1 cellular context compared by ENCODE assay signal in the genomic region with DNA sequence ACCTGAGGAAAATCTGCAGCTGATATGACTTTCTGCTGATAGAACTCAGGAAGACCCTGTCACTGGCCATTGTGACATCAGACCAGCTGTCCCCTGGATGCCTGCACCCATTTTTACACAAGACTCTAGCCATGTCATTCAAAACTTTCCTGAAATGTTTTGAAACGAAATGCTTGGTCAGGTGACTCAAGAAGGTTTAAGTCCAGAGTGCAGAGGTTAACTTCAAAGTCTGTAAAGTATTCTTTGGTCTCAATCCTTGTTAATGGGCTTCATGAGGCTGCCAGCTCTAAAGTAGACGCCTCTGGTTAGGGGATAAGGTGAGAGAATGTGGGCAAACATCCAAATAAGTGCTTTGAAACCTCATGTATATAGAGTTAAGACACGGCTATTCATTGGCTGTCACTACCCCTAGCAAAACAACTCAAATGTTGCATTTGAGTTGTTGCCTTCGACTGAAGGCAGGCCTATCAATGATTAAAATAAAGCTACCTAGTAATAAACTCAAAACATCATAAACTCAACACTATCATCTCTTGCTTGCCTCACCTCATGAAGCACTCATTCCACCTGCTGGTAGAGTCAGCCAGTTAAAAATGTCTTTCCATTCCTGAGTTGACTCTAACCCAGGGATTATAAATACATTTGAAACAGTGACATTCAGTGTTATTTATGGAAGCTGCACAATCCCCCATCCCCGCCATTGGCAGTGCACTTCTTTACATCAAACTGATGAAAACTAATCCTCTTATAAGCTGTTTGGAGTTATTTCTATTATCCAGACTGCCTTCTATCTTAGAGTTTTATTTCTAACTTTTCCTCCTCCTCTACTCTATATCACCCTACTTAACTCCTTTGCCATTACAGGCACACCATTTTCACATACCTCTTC.
TF ChIP-seq lines count a peak whose summit lies in the region.

No MANE protein-coding gene starts in this region.

TF ChIP-seq in HepG2, 621 proteins besides CTCF, POLR2A, EP300 and RAD21 (continued from another document and continues in another):
- TF ChIP-seq, protein P1, sequence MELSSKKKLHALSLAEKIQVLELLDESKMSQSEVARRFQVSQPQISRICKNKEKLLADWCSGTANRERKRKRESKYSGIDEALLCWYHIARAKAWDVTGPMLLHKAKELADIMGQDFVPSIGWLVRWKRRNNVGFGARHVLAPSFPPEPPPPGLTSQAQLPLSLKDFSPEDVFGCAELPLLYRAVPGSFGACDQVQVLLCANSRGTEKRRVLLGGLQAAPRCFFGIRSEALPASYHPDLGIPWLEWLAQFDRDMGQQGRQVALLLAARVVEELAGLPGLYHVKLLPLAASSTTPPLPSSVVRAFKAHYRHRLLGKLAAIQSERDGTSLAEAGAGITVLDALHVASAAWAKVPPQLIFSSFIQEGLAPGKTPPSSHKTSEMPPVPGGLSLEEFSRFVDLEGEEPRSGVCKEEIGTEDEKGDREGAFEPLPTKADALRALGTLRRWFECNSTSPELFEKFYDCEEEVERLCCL (CRISPR knock-in tag; IDR thresholded peaks at IDR 0.05; ENCODE audit: borderline replicate concordance): no peak
- TF ChIP-seq DPF2 (CRISPR knock-in tag; IDR thresholded peaks at IDR 0.05; ENCODE audit: borderline replicate concordance, low read depth): no peak
- no peak for TF ChIP-seq TOE1 (CRISPR knock-in tag; IDR thresholded peaks at IDR 0.05)
- TF ChIP-seq ZNF232 (CRISPR knock-in tag; IDR thresholded peaks at IDR 0.05; ENCODE audit: borderline replicate concordance): no peak
- no peak for TF ChIP-seq SRSF1 (optimal IDR thresholded peaks at IDR 0.05; ENCODE audit: low read depth, low read length)
- TF ChIP-seq, protein P2, sequence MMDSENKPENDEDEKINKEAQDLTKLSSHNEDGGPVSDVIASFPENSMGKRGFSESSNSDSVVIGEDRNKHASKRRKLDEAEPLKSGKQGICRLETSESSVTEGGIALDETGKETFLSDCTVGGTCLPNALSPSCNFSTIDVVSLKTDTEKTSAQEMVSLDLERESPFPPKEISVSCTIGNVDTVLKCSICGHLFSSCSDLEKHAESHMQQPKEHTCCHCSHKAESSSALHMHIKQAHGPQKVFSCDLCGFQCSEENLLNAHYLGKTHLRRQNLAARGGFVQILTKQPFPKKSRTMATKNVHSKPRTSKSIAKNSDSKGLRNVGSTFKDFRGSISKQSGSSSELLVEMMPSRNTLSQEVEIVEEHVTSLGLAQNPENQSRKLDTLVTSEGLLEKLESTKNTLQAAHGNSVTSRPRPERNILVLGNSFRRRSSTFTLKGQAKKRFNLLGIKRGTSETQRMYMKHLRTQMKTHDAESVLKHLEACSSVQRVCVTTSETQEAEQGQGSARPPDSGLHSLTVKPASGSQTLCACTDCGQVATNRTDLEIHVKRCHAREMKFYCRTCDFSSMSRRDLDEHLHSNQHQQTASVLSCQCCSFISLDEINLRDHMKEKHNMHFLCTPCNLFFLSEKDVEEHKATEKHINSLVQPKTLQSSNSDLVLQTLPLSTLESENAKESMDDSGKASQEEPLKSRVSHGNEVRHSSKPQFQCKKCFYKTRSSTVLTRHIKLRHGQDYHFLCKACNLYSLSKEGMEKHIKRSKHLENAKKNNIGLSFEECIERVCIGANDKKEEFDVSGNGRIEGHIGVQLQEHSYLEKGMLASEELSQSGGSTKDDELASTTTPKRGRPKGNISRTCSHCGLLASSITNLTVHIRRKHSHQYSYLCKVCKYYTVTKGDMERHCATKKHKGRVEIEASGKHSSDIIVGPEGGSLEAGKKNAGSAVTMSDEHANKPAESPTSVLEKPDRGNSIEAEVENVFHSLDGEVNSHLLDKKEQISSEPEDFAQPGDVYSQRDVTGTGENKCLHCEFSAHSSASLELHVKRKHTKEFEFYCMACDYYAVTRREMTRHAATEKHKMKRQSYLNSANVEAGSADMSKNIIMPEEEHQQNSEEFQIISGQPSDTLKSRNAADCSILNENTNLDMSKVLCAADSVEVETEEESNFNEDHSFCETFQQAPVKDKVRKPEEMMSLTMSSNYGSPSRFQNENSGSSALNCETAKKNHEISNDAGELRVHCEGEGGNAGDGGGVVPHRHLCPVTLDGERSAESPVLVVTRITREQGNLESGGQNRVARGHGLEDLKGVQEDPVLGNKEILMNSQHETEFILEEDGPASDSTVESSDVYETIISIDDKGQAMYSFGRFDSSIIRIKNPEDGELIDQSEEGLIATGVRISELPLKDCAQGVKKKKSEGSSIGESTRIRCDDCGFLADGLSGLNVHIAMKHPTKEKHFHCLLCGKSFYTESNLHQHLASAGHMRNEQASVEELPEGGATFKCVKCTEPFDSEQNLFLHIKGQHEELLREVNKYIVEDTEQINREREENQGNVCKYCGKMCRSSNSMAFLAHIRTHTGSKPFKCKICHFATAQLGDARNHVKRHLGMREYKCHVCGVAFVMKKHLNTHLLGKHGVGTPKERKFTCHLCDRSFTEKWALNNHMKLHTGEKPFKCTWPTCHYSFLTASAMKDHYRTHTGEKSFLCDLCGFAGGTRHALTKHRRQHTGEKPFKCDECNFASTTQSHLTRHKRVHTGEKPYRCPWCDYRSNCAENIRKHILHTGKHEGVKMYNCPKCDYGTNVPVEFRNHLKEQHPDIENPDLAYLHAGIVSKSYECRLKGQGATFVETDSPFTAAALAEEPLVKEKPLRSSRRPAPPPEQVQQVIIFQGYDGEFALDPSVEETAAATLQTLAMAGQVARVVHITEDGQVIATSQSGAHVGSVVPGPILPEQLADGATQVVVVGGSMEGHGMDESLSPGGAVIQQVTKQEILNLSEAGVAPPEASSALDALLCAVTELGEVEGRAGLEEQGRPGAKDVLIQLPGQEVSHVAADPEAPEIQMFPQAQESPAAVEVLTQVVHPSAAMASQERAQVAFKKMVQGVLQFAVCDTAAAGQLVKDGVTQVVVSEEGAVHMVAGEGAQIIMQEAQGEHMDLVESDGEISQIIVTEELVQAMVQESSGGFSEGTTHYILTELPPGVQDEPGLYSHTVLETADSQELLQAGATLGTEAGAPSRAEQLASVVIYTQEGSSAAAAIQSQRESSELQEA (CRISPR knock-in tag; IDR thresholded peaks at IDR 0.05; ENCODE audit: not compliant biosample characterization): no peak
- no peak for TF ChIP-seq ZNF543 (CRISPR knock-in tag; IDR thresholded peaks at IDR 0.05)
- no peak for TF ChIP-seq MED8 (CRISPR knock-in tag; IDR thresholded peaks at IDR 0.05; ENCODE audit: insufficient replicate concordance)
- TF ChIP-seq, protein P3, sequence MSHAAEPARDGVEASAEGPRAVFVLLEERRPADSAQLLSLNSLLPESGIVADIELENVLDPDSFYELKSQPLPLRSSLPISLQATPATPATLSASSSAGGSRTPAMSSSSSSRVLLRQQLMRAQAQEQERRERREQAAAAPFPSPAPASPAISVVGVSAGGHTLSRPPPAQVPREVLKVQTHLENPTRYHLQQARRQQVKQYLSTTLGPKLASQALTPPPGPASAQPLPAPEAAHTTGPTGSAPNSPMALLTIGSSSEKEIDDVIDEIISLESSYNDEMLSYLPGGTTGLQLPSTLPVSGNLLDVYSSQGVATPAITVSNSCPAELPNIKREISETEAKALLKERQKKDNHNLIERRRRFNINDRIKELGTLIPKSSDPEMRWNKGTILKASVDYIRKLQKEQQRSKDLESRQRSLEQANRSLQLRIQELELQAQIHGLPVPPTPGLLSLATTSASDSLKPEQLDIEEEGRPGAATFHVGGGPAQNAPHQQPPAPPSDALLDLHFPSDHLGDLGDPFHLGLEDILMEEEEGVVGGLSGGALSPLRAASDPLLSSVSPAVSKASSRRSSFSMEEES (CRISPR knock-in tag; IDR thresholded peaks at IDR 0.05): peak; percentile 62; the same call in 1 of the 2 replicates
- TF ChIP-seq CEBPG (CRISPR knock-in tag; IDR thresholded peaks at IDR 0.05): peak; percentile 45; the same call in 1 of the 2 replicates
- TF ChIP-seq ZFP36 (IDR thresholded peaks at IDR 0.05; ENCODE audit: borderline replicate concordance, low read depth, low read length, partially characterized antibody): no peak
- TF ChIP-seq, protein P4, sequence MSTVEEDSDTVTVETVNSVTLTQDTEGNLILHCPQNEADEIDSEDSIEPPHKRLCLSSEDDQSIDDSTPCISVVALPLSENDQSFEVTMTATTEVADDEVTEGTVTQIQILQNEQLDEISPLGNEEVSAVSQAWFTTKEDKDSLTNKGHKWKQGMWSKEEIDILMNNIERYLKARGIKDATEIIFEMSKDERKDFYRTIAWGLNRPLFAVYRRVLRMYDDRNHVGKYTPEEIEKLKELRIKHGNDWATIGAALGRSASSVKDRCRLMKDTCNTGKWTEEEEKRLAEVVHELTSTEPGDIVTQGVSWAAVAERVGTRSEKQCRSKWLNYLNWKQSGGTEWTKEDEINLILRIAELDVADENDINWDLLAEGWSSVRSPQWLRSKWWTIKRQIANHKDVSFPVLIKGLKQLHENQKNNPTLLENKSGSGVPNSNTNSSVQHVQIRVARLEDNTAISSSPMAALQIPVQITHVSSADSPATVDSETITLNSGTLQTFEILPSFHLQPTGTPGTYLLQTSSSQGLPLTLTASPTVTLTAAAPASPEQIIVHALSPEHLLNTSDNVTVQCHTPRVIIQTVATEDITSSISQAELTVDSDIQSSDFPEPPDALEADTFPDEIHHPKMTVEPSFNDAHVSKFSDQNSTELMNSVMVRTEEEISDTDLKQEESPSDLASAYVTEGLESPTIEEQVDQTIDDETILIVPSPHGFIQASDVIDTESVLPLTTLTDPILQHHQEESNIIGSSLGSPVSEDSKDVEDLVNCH (CRISPR knock-in tag; IDR thresholded peaks at IDR 0.05): no peak
- TF ChIP-seq, protein P5, sequence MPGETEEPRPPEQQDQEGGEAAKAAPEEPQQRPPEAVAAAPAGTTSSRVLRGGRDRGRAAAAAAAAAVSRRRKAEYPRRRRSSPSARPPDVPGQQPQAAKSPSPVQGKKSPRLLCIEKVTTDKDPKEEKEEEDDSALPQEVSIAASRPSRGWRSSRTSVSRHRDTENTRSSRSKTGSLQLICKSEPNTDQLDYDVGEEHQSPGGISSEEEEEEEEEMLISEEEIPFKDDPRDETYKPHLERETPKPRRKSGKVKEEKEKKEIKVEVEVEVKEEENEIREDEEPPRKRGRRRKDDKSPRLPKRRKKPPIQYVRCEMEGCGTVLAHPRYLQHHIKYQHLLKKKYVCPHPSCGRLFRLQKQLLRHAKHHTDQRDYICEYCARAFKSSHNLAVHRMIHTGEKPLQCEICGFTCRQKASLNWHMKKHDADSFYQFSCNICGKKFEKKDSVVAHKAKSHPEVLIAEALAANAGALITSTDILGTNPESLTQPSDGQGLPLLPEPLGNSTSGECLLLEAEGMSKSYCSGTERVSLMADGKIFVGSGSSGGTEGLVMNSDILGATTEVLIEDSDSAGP (CRISPR knock-in tag; IDR thresholded peaks at IDR 0.05; ENCODE audit: borderline replicate concordance): no peak
- TF ChIP-seq, protein P6, sequence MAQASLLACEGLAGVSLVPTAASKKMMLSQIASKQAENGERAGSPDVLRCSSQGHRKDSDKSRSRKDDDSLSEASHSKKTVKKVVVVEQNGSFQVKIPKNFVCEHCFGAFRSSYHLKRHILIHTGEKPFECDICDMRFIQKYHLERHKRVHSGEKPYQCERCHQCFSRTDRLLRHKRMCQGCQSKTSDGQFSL (CRISPR knock-in tag; IDR thresholded peaks at IDR 0.05): no peak
- TF ChIP-seq ZNF879 (CRISPR knock-in tag; IDR thresholded peaks at IDR 0.05): no peak
- TF ChIP-seq, protein P7, sequence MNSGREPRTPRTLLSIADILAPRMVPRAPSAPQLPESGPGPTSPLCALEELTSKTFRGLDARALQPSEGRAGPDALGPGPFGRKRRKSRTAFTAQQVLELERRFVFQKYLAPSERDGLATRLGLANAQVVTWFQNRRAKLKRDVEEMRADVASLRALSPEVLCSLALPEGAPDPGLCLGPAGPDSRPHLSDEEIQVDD (CRISPR knock-in tag; IDR thresholded peaks at IDR 0.05; ENCODE audit: borderline replicate concordance): no peak
- peak; percentile 42; the same call in 1 of the 2 replicates for TF ChIP-seq NR2F6 (IDR thresholded peaks at IDR 0.05)
- TF ChIP-seq NR2F6 (CRISPR knock-in tag; IDR thresholded peaks at IDR 0.05): 0 out of 2 replicates have a peak, but pooled peaks have one; percentile 15
- TF ChIP-seq SMAD9 (CRISPR knock-in tag; IDR thresholded peaks at IDR 0.05): no peak
- no peak for TF ChIP-seq GLI4 (CRISPR knock-in tag; IDR thresholded peaks at IDR 0.05; ENCODE audit: borderline replicate concordance)
- no peak for TF ChIP-seq YY1 (IDR thresholded peaks at IDR 0.05; ENCODE audit: insufficient read depth, insufficient replicate concordance, low read depth, low read length)
- no peak for TF ChIP-seq ZNF670 (CRISPR knock-in tag; IDR thresholded peaks at IDR 0.05; ENCODE audit: borderline replicate concordance)
- TF ChIP-seq, protein P8, sequence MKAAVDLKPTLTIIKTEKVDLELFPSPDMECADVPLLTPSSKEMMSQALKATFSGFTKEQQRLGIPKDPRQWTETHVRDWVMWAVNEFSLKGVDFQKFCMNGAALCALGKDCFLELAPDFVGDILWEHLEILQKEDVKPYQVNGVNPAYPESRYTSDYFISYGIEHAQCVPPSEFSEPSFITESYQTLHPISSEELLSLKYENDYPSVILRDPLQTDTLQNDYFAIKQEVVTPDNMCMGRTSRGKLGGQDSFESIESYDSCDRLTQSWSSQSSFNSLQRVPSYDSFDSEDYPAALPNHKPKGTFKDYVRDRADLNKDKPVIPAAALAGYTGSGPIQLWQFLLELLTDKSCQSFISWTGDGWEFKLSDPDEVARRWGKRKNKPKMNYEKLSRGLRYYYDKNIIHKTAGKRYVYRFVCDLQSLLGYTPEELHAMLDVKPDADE (CRISPR knock-in tag; IDR thresholded peaks at IDR 0.05): no peak
- peak; percentile 58 for TF ChIP-seq BCL6 (CRISPR knock-in tag; IDR thresholded peaks at IDR 0.05)
- no peak for TF ChIP-seq JARID2 (CRISPR knock-in tag; IDR thresholded peaks at IDR 0.05; ENCODE audit: insufficient replicate concordance)
- TF ChIP-seq ZNF614 (CRISPR knock-in tag; IDR thresholded peaks at IDR 0.05; ENCODE audit: borderline replicate concordance): no peak
- TF ChIP-seq, protein P9, sequence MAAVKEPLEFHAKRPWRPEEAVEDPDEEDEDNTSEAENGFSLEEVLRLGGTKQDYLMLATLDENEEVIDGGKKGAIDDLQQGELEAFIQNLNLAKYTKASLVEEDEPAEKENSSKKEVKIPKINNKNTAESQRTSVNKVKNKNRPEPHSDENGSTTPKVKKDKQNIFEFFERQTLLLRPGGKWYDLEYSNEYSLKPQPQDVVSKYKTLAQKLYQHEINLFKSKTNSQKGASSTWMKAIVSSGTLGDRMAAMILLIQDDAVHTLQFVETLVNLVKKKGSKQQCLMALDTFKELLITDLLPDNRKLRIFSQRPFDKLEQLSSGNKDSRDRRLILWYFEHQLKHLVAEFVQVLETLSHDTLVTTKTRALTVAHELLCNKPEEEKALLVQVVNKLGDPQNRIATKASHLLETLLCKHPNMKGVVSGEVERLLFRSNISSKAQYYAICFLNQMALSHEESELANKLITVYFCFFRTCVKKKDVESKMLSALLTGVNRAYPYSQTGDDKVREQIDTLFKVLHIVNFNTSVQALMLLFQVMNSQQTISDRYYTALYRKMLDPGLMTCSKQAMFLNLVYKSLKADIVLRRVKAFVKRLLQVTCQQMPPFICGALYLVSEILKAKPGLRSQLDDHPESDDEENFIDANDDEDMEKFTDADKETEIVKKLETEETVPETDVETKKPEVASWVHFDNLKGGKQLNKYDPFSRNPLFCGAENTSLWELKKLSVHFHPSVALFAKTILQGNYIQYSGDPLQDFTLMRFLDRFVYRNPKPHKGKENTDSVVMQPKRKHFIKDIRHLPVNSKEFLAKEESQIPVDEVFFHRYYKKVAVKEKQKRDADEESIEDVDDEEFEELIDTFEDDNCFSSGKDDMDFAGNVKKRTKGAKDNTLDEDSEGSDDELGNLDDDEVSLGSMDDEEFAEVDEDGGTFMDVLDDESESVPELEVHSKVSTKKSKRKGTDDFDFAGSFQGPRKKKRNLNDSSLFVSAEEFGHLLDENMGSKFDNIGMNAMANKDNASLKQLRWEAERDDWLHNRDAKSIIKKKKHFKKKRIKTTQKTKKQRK (IDR thresholded peaks at IDR 0.05; ENCODE audit: low read length): no peak
